In the genomic region with DNA sequence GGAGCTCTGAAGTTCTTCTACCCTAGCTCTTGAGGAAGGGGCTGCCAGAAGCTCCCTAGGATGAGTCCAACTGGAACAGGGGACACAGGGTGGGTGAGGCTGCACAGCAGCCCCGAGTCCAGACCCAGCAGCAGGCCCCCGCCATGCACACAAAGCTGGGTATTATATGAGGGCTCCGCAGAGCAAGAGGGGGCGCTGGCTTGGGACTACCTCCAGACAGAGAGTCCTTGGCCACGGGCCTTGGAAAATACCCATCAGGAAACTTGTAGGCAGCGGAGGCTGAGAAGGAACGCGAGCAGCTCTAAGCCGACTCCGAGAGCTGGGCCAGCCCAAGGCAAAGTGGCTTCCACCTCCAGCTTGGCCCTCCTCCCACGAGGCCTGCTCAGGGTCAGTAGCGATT, we compare ENCODE assay signal across 6 cellular contexts.
"Had no signal": no experiment of that assay in that cellular context is flagged by ENCODE, and none has a peak within 500 bp of the region (broad histone marks: within the 10 kb centered on the region; RNA-seq: fewer than 3 reads in every experiment).

No MANE protein-coding gene starts in this region.

- H3K36me3 Mint-ChIP-seq: IgD-negative memory B cell had no signal

- H3K27me3 Mint-ChIP-seq: IgD-negative memory B cell had no signal

- H3K9me3 Mint-ChIP-seq: IgD-negative memory B cell had no signal

- DNase-seq: IMR-90, KBM-7 had no signal

- ATAC-seq: HepG2 had no signal

- FAIRE-seq: HepG2, HTR-8/SVneo had no signal

- H3K27ac ChIP-seq: HL-60 had no signal
